1 cellular context compared by ENCODE assay signal in genomic region chr16:66606000-66606751, GRCh38.
TF ChIP-seq lines count a peak whose summit lies in the region.

No MANE protein-coding gene starts in this region.

TF ChIP-seq in GM12878, 131 proteins besides CTCF, POLR2A, EP300 and RAD21 (continued from another document):
- TF ChIP-seq E2F8 (IDR thresholded peaks at IDR 0.05; ENCODE audit: low read depth, partially characterized antibody), result no peak
- no peak; the same call in 1 of the 2 replicates for TF ChIP-seq ATF7 (IDR thresholded peaks at IDR 0.05; ENCODE audit: low read depth)
- no peak for TF ChIP-seq MAX (IDR thresholded peaks at IDR 0.05; ENCODE audit: low read depth, low read length)
- 0 out of 2 replicates have a peak, but pooled peaks have one; percentile 43 for TF ChIP-seq EED (IDR thresholded peaks at IDR 0.05; ENCODE audit: low read depth)
- no peak for TF ChIP-seq SREBF1 (IDR thresholded peaks at IDR 0.05; ENCODE audit: low read length)
- TF ChIP-seq RBBP5 (conservative IDR thresholded peaks at IDR 0.05), result no peak
- no peak for TF ChIP-seq KDM1A (IDR thresholded peaks at IDR 0.05; ENCODE audit: borderline replicate concordance)
- peak; percentile 84 for TF ChIP-seq RUNX3 (IDR thresholded peaks at IDR 0.05; ENCODE audit: low read length)
- TF ChIP-seq ZSCAN29 (IDR thresholded peaks at IDR 0.05), result no peak
- no peak; the same call in 1 of the 2 replicates for TF ChIP-seq GATAD2B (conservative IDR thresholded peaks at IDR 0.05; ENCODE audit: low read depth)
- no peak for TF ChIP-seq USF2 (IDR thresholded peaks at IDR 0.05; ENCODE audit: borderline replicate concordance, low read depth, low read length)
